12 cellular contexts compared by ENCODE assay signal in genomic region chr10:4270116-4270515, GRCh38.
A peak's percentile ranks its signal among the peaks of the same experiment; 100 is the strongest.
DNase-seq lines count a peak whose midpoint lies in the region; ATAC-seq, FAIRE-seq and TF ChIP-seq lines count a peak whose summit lies in the region.
"Had no signal": no experiment of that assay in that cellular context is flagged by ENCODE, and none has a peak within 500 bp of the region (broad histone marks: within the 10 kb centered on the region; RNA-seq: fewer than 3 reads in every experiment).

No MANE protein-coding gene starts in this region.

- DNase-seq in GM04504 (ENCODE audit: low read depth) (peak; percentile 67), SJSA1 (ENCODE audit: low read depth in 1 of 2, low spot score in 2 of 2) (peak; percentile 78 to 80), fibroblast of pulmonary artery (ENCODE audit: low read depth) (peak; percentile 94), non-pigmented ciliary epithelial cell (ENCODE audit: low read depth) (peak; percentile 56), small intestine (no peak), GM12891 (ENCODE audit: insufficient read length, low spot score) (no peak), H7 (no peak)
- DNase-seq: activated CD8-positive, alpha-beta memory T cell treated with anti-CD3 and anti-CD28 coated beads, Interleukin-2, amount 50 U/mL, for 48 hours; effector CD8-positive, alpha-beta T cell; NCI-H1092 treated with DMSO at 0.1 percent for 48 hours had no signal

- H3K27ac ChIP-seq in SJSA1 (peak overlapping the region; percentile 45), small intestine (ENCODE audit: low read depth in 1 of 2, low read length in 1 of 2) (no peak overlapping the region)

- H3K4me3 ChIP-seq in SJSA1 = no peak overlapping the region
- no peak overlapping the region for H3K4me3 ChIP-seq in fibroblast of pulmonary artery (replicated peaks; ENCODE audit: low read depth, low read length)
- no peak overlapping the region for H3K4me3 ChIP-seq in small intestine (ENCODE audit: low read depth in 1 of 2, low read length in 2 of 2)
- no peak overlapping the region for H3K4me3 ChIP-seq in H7 (ENCODE audit: insufficient read depth, low read depth, low read length)

- TF ChIP-seq POLR2A in GM12891 (IDR thresholded peaks at IDR 0.05; ENCODE audit: low read depth, low read length) = no peak

- no peak for ATAC-seq in HG02623 (IDR thresholded peaks at IDR 0.05; ENCODE audit: unreplicated experiment)

- H3K9me3 ChIP-seq in SJSA1 (replicated peaks) = no peaks in the 10 kb centered on the region
- H3K9me3 ChIP-seq in small intestine (ENCODE audit: control insufficient read depth, low read depth) = no peaks in the 10 kb centered on the region

- H3K36me3 ChIP-seq in SJSA1 = no peaks in the 10 kb centered on the region
- no peaks in the 10 kb centered on the region for H3K36me3 ChIP-seq in small intestine (ENCODE audit: control insufficient read depth in 2 of 2, insufficient read depth in 2 of 2, low read length in 2 of 2)
- no peaks in the 10 kb centered on the region for H3K36me3 ChIP-seq in H7 (replicated peaks; ENCODE audit: control insufficient read depth, insufficient read depth, low read length)

- 47 to 85% (median 70%) methylated on average over 4 of the region's 4 CpGs for WGBS in small intestine, 3 donors

- H3K27me3 ChIP-seq in SJSA1 (replicated peaks) (no peaks in the 10 kb centered on the region), small intestine (ENCODE audit: control insufficient read depth in 2 of 2, insufficient read depth in 2 of 2, low read length in 2 of 2) (no peaks in the 10 kb centered on the region), H7 (ENCODE audit: control insufficient read depth, insufficient read depth, low read length) (no peaks in the 10 kb centered on the region)

- H3K4me1 ChIP-seq in SJSA1 (replicated peaks) = peaks cover 12% of the 10 kb centered on the region
- H3K4me1 ChIP-seq in small intestine (ENCODE audit: control insufficient read depth in 2 of 2, insufficient read depth in 1 of 2, low read depth in 1 of 2, low read length in 1 of 2) = peaks cover 2 to 3% of the 10 kb centered on the region in 2 donors

- FAIRE-seq in small intestine (lab: Jason Lieb, UNC) = no peak
- FAIRE-seq in GM12891 (lab: Jason Lieb, UNC) = no peak
- FAIRE-seq: G401.6 had no signal

- no peak for TF ChIP-seq CTCF in fibroblast of pulmonary artery (IDR thresholded peaks at IDR 0.05; ENCODE audit: low read length, missing control alignments)

TF ChIP-seq in GM12891, 5 proteins besides CTCF, POLR2A, EP300 and RAD21:
- TF ChIP-seq SPI1 (IDR thresholded peaks at IDR 0.05; ENCODE audit: low read depth, low read length) (no peak), TAF1 (IDR thresholded peaks at IDR 0.05; ENCODE audit: low read depth, low read length) (no peak), POLR2AphosphoS5 (IDR thresholded peaks at IDR 0.05; ENCODE audit: low read depth, low read length) (no peak), PAX5 (IDR thresholded peaks at IDR 0.05; ENCODE audit: insufficient read depth, low read length, severe bottlenecking) (no peak), POU2F2 (IDR thresholded peaks at IDR 0.05; ENCODE audit: low read depth, low read length) (no peak)
TF ChIP-seq in GM12891: peak in this region for 0.

Comparison
In these comparisons a context has a peak if more than half of its experiments do, and no peak if none do; other contexts are left out.
1. DNase-seq: peak in GM04504 (single experiment), SJSA1 (2 of 2), fibroblast of pulmonary artery (single experiment) and non-pigmented ciliary epithelial cell (single experiment); none in small intestine (single experiment), GM12891 (single experiment) and H7 (single experiment).